17 cellular contexts compared by ENCODE assay signal in genomic region chr1:173639102-173639501, GRCh38. TPM values are rescaled to one million over a fixed set of nuclear protein-coding genes. Genes with fewer than 3 reads are reported as not detected.
A peak's percentile ranks its signal among the peaks of the same experiment; 100 is the strongest.
DNase-seq lines count a peak whose midpoint lies in the region; ATAC-seq and TF ChIP-seq lines count a peak whose summit lies in the region.
"Had no signal": no experiment of that assay in that cellular context is flagged by ENCODE, and none has a peak within 500 bp of the region (broad histone marks: within the 10 kb centered on the region; RNA-seq: fewer than 3 reads in every experiment).

No MANE protein-coding gene starts in this region.

- ATAC-seq in WTC11 (no peak), GM18511 (IDR thresholded peaks at IDR 0.05; ENCODE audit: unreplicated experiment) (no peak)
- ATAC-seq: CD8-positive, alpha-beta T cell had no signal

- H3K9me3 Mint-ChIP-seq in H9, result peaks cover 10 to 12% of the 10 kb centered on the region in 2 experiments
- H3K9me3 Mint-ChIP-seq in WTC11, result peaks cover 41% of the 10 kb centered on the region

- no peaks in the 10 kb centered on the region for H3K36me3 ChIP-seq in ascending aorta
- H3K36me3 ChIP-seq: BLaER1 treated with 17β-estradiol and CSF1 and Interleukin-3, amounts not matched to agents 10 nM and 100 nM; SJCRH30 had no signal

- no peak overlapping the region for H3K4me3 ChIP-seq in ascending aorta
- H3K4me3 ChIP-seq: BLaER1 treated with 17β-estradiol and CSF1 and Interleukin-3, amounts not matched to agents 10 nM and 100 nM; SJCRH30 had no signal

- H3K36me3 Mint-ChIP-seq in H9 (ENCODE audit: insufficient read depth in 1 of 3, low read depth in 3 of 3), result peaks cover 6 to 32% (median 22%) of the 10 kb centered on the region in 3 experiments; a peak in 5 of 7 replicates
- peaks cover 41% of the 10 kb centered on the region for H3K36me3 Mint-ChIP-seq in WTC11
- H3K36me3 Mint-ChIP-seq: CD8-positive, alpha-beta T cell had no signal

- POLR2A ChIA-PET in WTC11 (lab: Charles Lee), result no interaction called here

- H3K4me1 ChIP-seq in H9 (ENCODE audit: insufficient read depth, low read length) (no peaks in the 10 kb centered on the region), ascending aorta (no peaks in the 10 kb centered on the region)
- H3K4me1 ChIP-seq: BLaER1 treated with 17β-estradiol and CSF1 and Interleukin-3, amounts not matched to agents 10 nM and 100 nM; SJCRH30 had no signal

- H3K27me3 Mint-ChIP-seq in H9 (ENCODE audit: low read depth) (no peaks in the 10 kb centered on the region), WTC11 (ENCODE audit: low read depth) (no peaks in the 10 kb centered on the region)

- peaks cover 0 to 4% of the 10 kb centered on the region in 2 experiments; a peak in 3 of 4 replicates for H3K4me1 Mint-ChIP-seq in H9
- peaks cover 15% of the 10 kb centered on the region for H3K4me1 Mint-ChIP-seq in WTC11

- H3K4ac ChIP-seq in H9 (ENCODE audit: low read depth, low read length), result no peak overlapping the region

- WGBS in H9 (ENCODE audit: extremely low coverage, insufficient read length, low lambda C conversion rate), result no CpG with 5 or more reads among the region's 2 CpGs

- intact Hi-C loops in ascending aorta (cut with DNase I), result no loop called here

- no peak overlapping the region for H3K27ac ChIP-seq in H9 (ENCODE audit: insufficient read length, low read depth, low read length)
- no peak overlapping the region for H3K27ac ChIP-seq in ascending aorta
- H3K27ac ChIP-seq: BLaER1 treated with 17β-estradiol and CSF1 and Interleukin-3, amounts not matched to agents 10 nM and 100 nM; SJCRH30 had no signal

- H2BK20ac ChIP-seq in H9 (ENCODE audit: low read depth, low read length, poor library complexity, severe bottlenecking), result no peak overlapping the region

- H2AK5ac ChIP-seq in H9 (ENCODE audit: insufficient read length, low read length), result no peak overlapping the region

- H3K9me3 ChIP-seq in H9 (ENCODE audit: control insufficient read depth, low read depth, low read length), result peaks cover 5% of the 10 kb centered on the region
- H3K9me3 ChIP-seq in ascending aorta, result peaks cover 0 to 6% of the 10 kb centered on the region in 2 donors
- H3K9me3 ChIP-seq: SJCRH30 had no signal

- H2BK120ac ChIP-seq in H9 (ENCODE audit: low read depth, low read length, poor library complexity, severe bottlenecking), result no peak overlapping the region

- no peak overlapping the region; a peak in 1 of 5 replicates for H3K4me3 Mint-ChIP-seq in H9
- H3K4me3 Mint-ChIP-seq in WTC11, result peak overlapping the region; percentile 64
- H3K4me3 Mint-ChIP-seq: CD8-positive, alpha-beta T cell had no signal

- no peak overlapping the region for H2BK5ac ChIP-seq in H9 (ENCODE audit: insufficient read length, low read length)

- no peak overlapping the region for H3K14ac ChIP-seq in H9 (ENCODE audit: insufficient read depth, low read length)

- H2AFZ ChIP-seq in H9 (ENCODE audit: low read length), result no peak overlapping the region

- CTCF ChIA-PET in WTC11 (lab: Charles Lee), result no interaction called here

- H3K27me3 ChIP-seq in H9 (ENCODE audit: insufficient read depth, low read length), result no peaks in the 10 kb centered on the region
- no peaks in the 10 kb centered on the region for H3K27me3 ChIP-seq in ascending aorta
- H3K27me3 ChIP-seq: BLaER1 treated with 17β-estradiol and CSF1 and Interleukin-3, amounts not matched to agents 10 nM and 100 nM; SJCRH30 had no signal

- H3K23me2 ChIP-seq in H9 (ENCODE audit: insufficient read length, low read depth, low read length, poor library complexity, severe bottlenecking), result no peaks in the 10 kb centered on the region

- no peak overlapping the region for H4K8ac ChIP-seq in H9 (replicated peaks; ENCODE audit: insufficient read length, low read depth, low read length)

- no peaks in the 10 kb centered on the region for H3K79me1 ChIP-seq in H9 (ENCODE audit: insufficient read depth, low read depth, low read length, poor library complexity, severe bottlenecking)

- no peak overlapping the region for H2BK15ac ChIP-seq in H9 (ENCODE audit: low read depth, low read length)

- no peaks in the 10 kb centered on the region for H4K20me1 ChIP-seq in H9 (ENCODE audit: control insufficient read depth, insufficient read depth, insufficient read length)
- H4K20me1 ChIP-seq: BLaER1 treated with 17β-estradiol and CSF1 and Interleukin-3, amounts not matched to agents 10 nM and 100 nM had no signal

- H3T11ph ChIP-seq in H9 (ENCODE audit: low read length), result no peak overlapping the region

- H3K9ac ChIP-seq in H9 (ENCODE audit: extremely low read depth, insufficient read length, low read length), result peak overlapping the region; percentile 89
- H3K9ac ChIP-seq: BLaER1 treated with 17β-estradiol and CSF1 and Interleukin-3, amounts not matched to agents 10 nM and 100 nM had no signal

- peak overlapping the region; percentile 52 for H3K4me2 ChIP-seq in H9 (ENCODE audit: insufficient read depth, insufficient read length, low read length)
- H3K4me2 ChIP-seq: BLaER1 treated with 17β-estradiol and CSF1 and Interleukin-3, amounts not matched to agents 10 nM and 100 nM had no signal

- H3K18ac ChIP-seq in H9 (ENCODE audit: insufficient read length, low read depth, low read length), result no peak overlapping the region

- H3K27ac Mint-ChIP-seq in H9 (peak overlapping the region in 1 of 3 experiments; percentile 98; a peak in 1 of 7 replicates), WTC11 (no peak overlapping the region)
- H3K27ac Mint-ChIP-seq: CD8-positive, alpha-beta T cell had no signal

- TF ChIP-seq CTCF in H9 (conservative IDR thresholded peaks at IDR 0.05) (no peak), WTC11 (IDR thresholded peaks at IDR 0.05) (no peak), ascending aorta (IDR thresholded peaks at IDR 0.05) (no peak)

- no peaks in the 10 kb centered on the region; the same call in 1 of the 2 replicates for H3K79me2 ChIP-seq in H9 (ENCODE audit: insufficient read depth, low read length)

- H3K56ac ChIP-seq in H9 (ENCODE audit: insufficient read length, low read depth, low read length), result no peak overlapping the region

- no peak overlapping the region for H2BK12ac ChIP-seq in H9 (ENCODE audit: insufficient read length, low read depth, low read length)

- DNase-seq in H9 (no peak), WTC11 (ENCODE audit: low spot score) (no peak), left kidney (ENCODE audit: low read depth, low spot score) (peak; percentile 5), pons (ENCODE audit: low spot score) (peak; percentile 12), KG1 (lab: John Stamatoyannopoulos, UW) (no peak), ascending aorta (ENCODE audit: low spot score in 2 of 2) (no peak)
- DNase-seq: CD8-positive, alpha-beta T cell; GOT3; NCI-H1417 treated with DMSO at 0.1 percent for 48 hours; NCI-H187 treated with DMSO at 0.1 percent for 48 hours; NCI-H345; NCI-H524 treated with DMSO at 0.1 percent for 48 hours; PC-3; SJCRH30 had no signal

- no peak overlapping the region for H3K23ac ChIP-seq in H9 (ENCODE audit: insufficient read length, low read depth, low read length)

- no peak overlapping the region for H4K91ac ChIP-seq in H9 (ENCODE audit: insufficient read length, low read depth, low read length)

- no peak overlapping the region for H4K5ac ChIP-seq in H9 (ENCODE audit: insufficient read length, low read depth, low read length)

TF ChIP-seq in WTC11, 78 proteins besides CTCF, POLR2A, EP300 and RAD21 (continues in another document):
- TF ChIP-seq ZNF396 (CRISPR knock-in tag; IDR thresholded peaks at IDR 0.05; ENCODE audit: borderline replicate concordance), result no peak
- no peak for TF ChIP-seq STAT6 (CRISPR knock-in tag; conservative IDR thresholded peaks at IDR 0.05; ENCODE audit: low read depth)
- no peak for TF ChIP-seq SOX15 (CRISPR knock-in tag; IDR thresholded peaks at IDR 0.05)
- TF ChIP-seq ATF6 (CRISPR knock-in tag; IDR thresholded peaks at IDR 0.05), result no peak

RNA-seq across cellular contexts. Expression of gene TEX50, which starts 4.0 kb away (rescaled TPM):
- total RNA-seq in H9 (2021), result not detected in 2 replicates
- total RNA-seq in WTC11 (2021), result not detected in 3 replicates
- not detected for total RNA-seq in ascending aorta
- total RNA-seq: CD8-positive, alpha-beta T cell; M059J; PC-3; SJCRH30 had no signal

RNA-seq across cellular contexts. Expression of gene ANKRD45, which starts 30.5 kb away (rescaled TPM):
- 0.31 and 0.44 TPM in 2 replicates for total RNA-seq in H9 (2021)
- total RNA-seq in WTC11 (2021), result 1.1 to 2.2 TPM (median 1.3 TPM) in 3 replicates
- not detected for total RNA-seq in ascending aorta
- total RNA-seq: CD8-positive, alpha-beta T cell; PC-3; SJCRH30 had no signal

RNA-seq across cellular contexts. Expression of gene SLC9C2, which starts 36.2 kb away (rescaled TPM):
- not detected in 2 replicates for total RNA-seq in H9 (2021)
- total RNA-seq in WTC11 (2021), result not detected in 3 replicates
- total RNA-seq in ascending aorta, result not detected
- total RNA-seq: CD8-positive, alpha-beta T cell; M059J; PC-3; SJCRH30 had no signal

Comparison
In these comparisons a context has a peak if more than half of its experiments do, and no peak if none do; other contexts are left out.
1. DNase-seq: peak in left kidney (single experiment) and pons (single experiment); none in H9 (single experiment), WTC11 (single experiment), KG1 (single experiment) and ascending aorta (0 of 2).